Comparison of ENCODE assay signal across 8 cellular contexts in the genomic region with DNA sequence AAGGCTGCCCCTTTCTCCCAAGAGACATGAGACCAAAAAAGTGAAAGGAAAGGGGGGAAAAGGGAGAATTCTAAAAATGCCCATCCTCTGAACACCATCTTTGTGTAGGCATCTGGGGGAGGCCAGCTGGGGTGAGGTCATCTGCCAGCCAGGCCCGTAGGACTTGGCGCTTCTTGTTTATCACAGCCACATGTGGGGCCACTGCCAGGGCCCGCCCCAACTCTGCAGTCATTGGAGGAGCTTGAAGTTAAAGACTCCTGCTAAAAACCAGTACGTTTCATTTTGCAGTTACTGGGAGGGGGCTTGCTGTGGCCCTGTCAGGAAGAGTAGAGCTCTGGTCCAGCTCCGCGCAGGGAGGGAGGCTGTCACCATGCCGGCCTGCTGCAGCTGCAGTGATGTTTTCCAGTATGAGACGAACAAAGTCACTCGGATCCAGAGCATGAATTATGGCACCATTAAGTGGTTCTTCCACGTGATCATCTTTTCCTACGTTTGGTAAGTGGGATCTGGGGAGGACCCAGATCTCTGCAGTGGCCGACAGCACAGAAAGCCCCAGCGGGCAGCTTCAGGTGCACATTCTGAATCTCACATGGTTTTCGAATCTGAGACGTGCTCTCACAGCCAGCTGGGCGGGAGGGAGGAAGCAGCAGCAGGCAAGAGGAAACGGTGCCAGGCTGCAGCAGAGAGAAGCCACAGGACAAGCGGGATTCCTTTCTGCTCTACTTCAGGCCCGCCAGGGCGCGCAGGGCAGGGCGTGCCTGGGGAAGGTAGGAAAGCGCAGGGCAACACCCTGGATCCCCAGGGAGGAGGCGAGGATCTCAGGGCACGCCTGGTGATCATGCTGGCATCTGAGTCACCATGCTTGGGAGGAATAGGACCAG. TPM values are rescaled to one million over a fixed set of nuclear protein-coding genes. Genes with fewer than 3 reads are reported as not detected.
A peak's percentile ranks its signal among the peaks of the same experiment; 100 is the strongest.
DNase-seq lines count a peak whose midpoint lies in the region; ATAC-seq, FAIRE-seq and TF ChIP-seq lines count a peak whose summit lies in the region.

Gene P2RX7, plus strand, starts transcription at position 276 of the 881 bp plus-strand sequence. Its CDS starts 95 bp downstream, at position 371.

- no peaks in the 10 kb centered on the region for H3K79me2 ChIP-seq in OCI-LY7 (ENCODE audit: insufficient read depth, low read depth, low read length)

- H3K4me2 ChIP-seq in OCI-LY7 (ENCODE audit: low read length): peak within 1 kb of the TSS; percentile 53; the same call in 1 of the 2 replicates

- TF ChIP-seq CTCF in OCI-LY7 (conservative IDR thresholded peaks at IDR 0.05; ENCODE audit: low read length) (no peak), foreskin fibroblast (IDR thresholded peaks at IDR 0.05; ENCODE audit: low read depth, low read length) (no peak), natural killer cell (IDR thresholded peaks at IDR 0.05) (no peak), tibial nerve (IDR thresholded peaks at IDR 0.05) (peak in 2 of 5 experiments; percentile 14 to 26)

- H3K36me3 ChIP-seq in OCI-LY7 (ENCODE audit: insufficient read depth, low read length) (no peaks in the 10 kb centered on the region), tibial nerve (peaks cover 0 to 4% (median 0%) of the 10 kb centered on the region in 3 donors)

- peaks cover 61 to 65% of the 10 kb centered on the region in 2 donors for H3K4me1 Mint-ChIP-seq in natural killer cell

- CTCF ChIA-PET in OCI-LY7 (lab: Charles Lee; ENCODE audit: unreplicated experiment): no interaction called here

- DNase-seq in ELF-1 (ENCODE audit: low read depth, low spot score) (peak; percentile 41), HTR-8/SVneo (ENCODE audit: insufficient read length, low spot score) (peak; percentile 37), OCI-LY7 (ENCODE audit: low spot score) (peak; percentile 44), foreskin fibroblast (peak; percentile 65 to 87), natural killer cell (peak; percentile 36), tibial nerve (ENCODE audit: low spot score in 2 of 2) (peak; percentile 51 to 64)
- DNase-seq in activated gamma-delta T cell treated with anti-CD3 and anti-CD28 coated beads, Interleukin-2, amount 50 U/mL, for 16 hours (ENCODE audit: low read depth): peak; percentile 15

- H3K9me3 Mint-ChIP-seq in natural killer cell: peaks cover 0 to 2% of the 10 kb centered on the region in 2 donors

- peak within 1 kb of the TSS; percentile 91 for H3K4me3 Mint-ChIP-seq in natural killer cell

- no peaks in the 10 kb centered on the region for H3K27me3 Mint-ChIP-seq in natural killer cell (ENCODE audit: low read depth in 2 of 2)

- intact Hi-C loops in OCI-LY7 (cut with micrococcal nuclease; ENCODE audit: unreplicated experiment) (no loop called here), natural killer cell (cut with micrococcal nuclease) (loop anchor here (5.0 kb wide), 1 partner anchor 89 kb away; no protein-coding TSS in a partner anchor)

- H3K4me1 ChIP-seq in OCI-LY7 (ENCODE audit: insufficient read depth, low read length, poor library complexity, severe bottlenecking) (peaks cover 29% of the 10 kb centered on the region), tibial nerve (peaks cover 0 to 62% (median 26%) of the 10 kb centered on the region in 4 donors)

- no peak within 1 kb of the TSS for H3K27ac ChIP-seq in OCI-LY7 (ENCODE audit: low read depth, low read length, poor library complexity, severe bottlenecking)
- H3K27ac ChIP-seq in tibial nerve: peak within 1 kb of the TSS; percentile 61 to 93 (median 86)

- no peak within 1 kb of the TSS for H3K4me3 ChIP-seq in OCI-LY7 (ENCODE audit: low read depth, low read length, poor library complexity, severe bottlenecking)
- peak within 1 kb of the TSS; percentile 66 to 84 for H3K4me3 ChIP-seq in foreskin fibroblast (ENCODE audit: low read depth in 1 of 2, low read length in 2 of 2)
- peak within 1 kb of the TSS; percentile 43 to 63 (median 54) for H3K4me3 ChIP-seq in tibial nerve

- no peaks in the 10 kb centered on the region for H3K27me3 ChIP-seq in tibial nerve

- ATAC-seq in natural killer cell: peak; percentile 32 to 54 (median 41)
- ATAC-seq in HG03196 (IDR thresholded peaks at IDR 0.05; ENCODE audit: unreplicated experiment): no peak

- POLR2A ChIA-PET in OCI-LY7 (lab: Charles Lee): interaction anchor here (0.6 to 0.7 kb wide), 3 partner anchors 8 to 224 kb away, joined by 3 to 4 read pairs (median 3); no protein-coding TSS in a partner anchor

- H3K36me3 Mint-ChIP-seq in natural killer cell: no peaks in the 10 kb centered on the region

- peak; percentile 30 to 92 for TF ChIP-seq EP300 in tibial nerve (IDR thresholded peaks at IDR 0.05)

- WGBS in tibial nerve, 2 donors: 0 to 1% methylated on average over 21 to 25 of the region's 25 CpGs

- peak within 1 kb of the TSS; percentile 89 for H2AFZ ChIP-seq in OCI-LY7 (ENCODE audit: low read length)

- no peaks in the 10 kb centered on the region for H3K9me2 ChIP-seq in OCI-LY7 (ENCODE audit: insufficient read depth, low read length)

- H3K27ac Mint-ChIP-seq in natural killer cell: peak within 1 kb of the TSS; percentile 97 to 98

- H3K9me3 ChIP-seq in OCI-LY7 (ENCODE audit: low read length): peaks cover 6% of the 10 kb centered on the region; the same call in 1 of the 2 replicates
- no peaks in the 10 kb centered on the region for H3K9me3 ChIP-seq in tibial nerve

- BruUV-seq in OCI-LY7 (replicated peaks; lab: Mats Ljungman, UMichigan): no TSS peak

- no peak for FAIRE-seq in HTR-8/SVneo (lab: Jason Lieb, UNC)

- peak; percentile 41 to 83 for TF ChIP-seq POLR2A in tibial nerve (IDR thresholded peaks at IDR 0.05)

- H4K20me1 ChIP-seq in OCI-LY7 (ENCODE audit: insufficient read depth, low read length): no peaks in the 10 kb centered on the region

RNA-seq across cellular contexts. Expression of gene P2RX7, which starts in this region (rescaled TPM):
- 0.13 and 0.33 TPM in 2 replicates for total RNA-seq in OCI-LY7 (2014; rRNA removed; shearing (Covaris generic))
- 0.26 and 0.48 TPM in 2 replicates for total RNA-seq in OCI-LY7 (2022)
- 10 to 100 TPM; 14.1 to 22.9 (median 16.7) TPM for total RNA-seq in natural killer cell
- total RNA-seq in tibial nerve: 10 to 100 TPM in 2 of 4 donors, 1 to 10 TPM in 2; 5.2 to 13.8 (median 9.5) TPM

Comparison
In these comparisons a context has a peak if more than half of its experiments do, and no peak if none do; other contexts are left out.
1. RNA of gene P2RX7 (total RNA-seq): 14.1 to 22.9 TPM in natural killer cell and 5.2 to 13.8 TPM in tibial nerve; 0.13 to 0.48 TPM in OCI-LY7; every median in the first group is over 4 times any median in the second.
2. Peak in DNase-seq and H3K4me2 ChIP-seq in OCI-LY7; RNA of the gene not detected or under 1 TPM.
3. DNase-seq: peak in every context shown above with its lines; median percentile 76 in foreskin fibroblast; 58 in tibial nerve; 44 in OCI-LY7; 41 in ELF-1; 37 in HTR-8/SVneo; 36 in natural killer cell; 15 in activated gamma-delta T cell treated with anti-CD3 and anti-CD28 coated beads, Interleukin-2, amount 50 U/mL, for 16 hours.